In the genomic region with DNA sequence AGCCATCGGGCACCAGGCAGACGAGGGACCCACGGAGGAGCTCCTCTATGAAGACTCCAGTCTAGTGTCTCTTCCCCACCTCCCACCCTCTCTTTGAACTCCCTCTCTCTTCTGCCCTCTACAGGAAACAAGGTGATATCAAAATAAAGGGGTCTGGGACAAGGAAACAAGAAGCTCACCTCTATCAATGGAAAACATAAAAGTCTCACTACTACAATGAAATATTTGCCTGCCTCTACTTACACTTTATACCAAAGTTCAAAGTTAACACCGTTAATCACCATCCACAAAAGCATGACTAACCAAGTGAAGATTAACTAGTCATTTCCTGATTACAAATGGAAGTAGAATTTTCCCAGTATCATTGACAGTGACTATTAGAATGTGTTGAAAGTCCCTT, we compare ENCODE assay signal across 10 cellular contexts.
DNase-seq lines count a peak whose midpoint lies in the region; ATAC-seq, FAIRE-seq and TF ChIP-seq lines count a peak whose summit lies in the region.
"Had no signal": no experiment of that assay in that cellular context is flagged by ENCODE, and none has a peak within 500 bp of the region (broad histone marks: within the 10 kb centered on the region; RNA-seq: fewer than 3 reads in every experiment).

No MANE protein-coding gene starts in this region.

- no peaks in the 10 kb centered on the region for H3K9me3 ChIP-seq in GM12878 (replicated peaks; ENCODE audit: control insufficient read depth, insufficient read depth, low read length)

- no peak overlapping the region for H3K4me3 Mint-ChIP-seq in nephron

- 0 out of 4 replicates have a peak, but pooled peaks cover 0 to 3% of the 10 kb centered on the region in 2 experiments for H3K27me3 ChIP-seq in GM12878 (replicated peaks in 1 of 2; ENCODE audit: control insufficient read depth in 2 of 2, insufficient read depth in 2 of 2, low read length in 1 of 2)

- CTCF ChIA-PET in GM12878 (lab: Yijun Ruan, JAX): interaction anchor here (0.6 to 9.8 kb wide), 39 partner anchors 9 to 463 kb away, joined by 3 to 90 read pairs (median 5); a partner anchor contains a TSS

- WGBS in GM12878 (ENCODE audit: insufficient coverage, insufficient replicate concordance, low lambda C conversion rate, missing lambda C conversion rate): 16% methylated on average over 4 of the region's 4 CpGs

- RAD21 ChIA-PET in GM12878 (lab: Charles Lee; ENCODE audit: unreplicated experiment): interaction anchor here (0.6 to 3.9 kb wide), 28 partner anchors 9 to 218 kb away, joined by 3 to 28 read pairs (median 5); no protein-coding TSS in a partner anchor

- intact Hi-C loops in GM12878 (cut with micrococcal nuclease; ENCODE audit: unreplicated experiment): no loop called here

- peak; percentile 65 for ATAC-seq in GM12878

- SMC1A ChIA-PET in GM12878 (lab: Charles Lee; ENCODE audit: uncharacterized antibody, unreplicated experiment): interaction anchor here (0.6 to 5.1 kb wide), 22 partner anchors 9 to 261 kb away, joined by 3 to 51 read pairs (median 6); no protein-coding TSS in a partner anchor

- no peaks in the 10 kb centered on the region for H3K36me3 ChIP-seq in GM12878 (ENCODE audit: control insufficient read depth in 2 of 2, insufficient read depth in 2 of 2, low read length in 1 of 2)

- no peaks in the 10 kb centered on the region for H3K36me3 Mint-ChIP-seq in nephron (ENCODE audit: low read depth)

- H3K9me3 Mint-ChIP-seq in nephron: no peaks in the 10 kb centered on the region

- DNase-seq in GM10266 (ENCODE audit: extremely low spot score) (peak; percentile 15), LHCN-M2 (ENCODE audit: low read depth) (peak; percentile 60), GM12878 (ENCODE audit: low read depth, low spot score) (no peak), activated gamma-delta T cell (lab: John Stamatoyannopoulos, UW) (no peak), putamen (ENCODE audit: low spot score) (no peak), ecto neural progenitor cell (ENCODE audit: low spot score) (no peak)
- no peak for DNase-seq in stimulated activated naive CD4-positive, alpha-beta T cell (lab: John Stamatoyannopoulos, UW)
- DNase-seq: activated naive CD4-positive, alpha-beta T cell treated with Interleukin-2 at 50 U/mL for 16 hours had no signal

- no peaks in the 10 kb centered on the region for H3K79me2 ChIP-seq in GM12878 (ENCODE audit: control insufficient read depth, insufficient read depth, low read length)

- POLR2A ChIA-PET in GM12878 (lab: Charles Lee): interaction anchor here (0.9 to 2.0 kb wide), 11 partner anchors 9 to 155 kb away, joined by 3 to 8 read pairs (median 4); no protein-coding TSS in a partner anchor

- no TSS peak for BruUV-seq in GM12878 (replicated peaks; lab: Mats Ljungman, UMichigan)

- no peak for FAIRE-seq in GM12878 (lab: Jason Lieb, UNC)

- no peaks in the 10 kb centered on the region for H3K4me1 ChIP-seq in GM12878 (ENCODE audit: control insufficient read depth, insufficient read depth, low read length)

- no peak for TF ChIP-seq EP300 in GM12878 (IDR thresholded peaks at IDR 0.05; ENCODE audit: borderline replicate concordance in 1 of 2, control insufficient read depth in 1 of 2, low read depth in 2 of 2, low read length in 2 of 2)

- no peak overlapping the region for H3K27ac ChIP-seq in GM12878 (ENCODE audit: control insufficient read depth, insufficient read depth)
- H3K27ac ChIP-seq: SK-N-MC had no signal

- H3K27me3 Mint-ChIP-seq in nephron (ENCODE audit: low read depth): no peaks in the 10 kb centered on the region

- no peak overlapping the region for H2AFZ ChIP-seq in GM12878 (ENCODE audit: control insufficient read depth, low read depth, low read length)

- H3K9ac ChIP-seq in GM12878 (ENCODE audit: control insufficient read depth, insufficient read depth, low read length): no peak overlapping the region

- TF ChIP-seq CTCF in GM10266 (IDR thresholded peaks at IDR 0.05; ENCODE audit: control insufficient read depth, insufficient read depth, low read depth, missing control alignments): no peak
- peak; percentile 19 to 40 (median 36); a peak in 5 of 6 replicates for TF ChIP-seq CTCF in GM12878 (IDR thresholded peaks at IDR 0.05 in 2 of 3, conservative IDR thresholded peaks at IDR 0.05 in 1 of 3; ENCODE audit: control insufficient read depth in 2 of 3, extremely low read depth in 1 of 3, insufficient read depth in 1 of 3, low read depth in 3 of 3, low read length in 3 of 3)
- peak in 2 of 3 experiments; percentile 24 to 31 for TF ChIP-seq CTCF in nephron (IDR thresholded peaks at IDR 0.05; ENCODE audit: unreplicated experiment in 3 of 3)

- H4K20me1 ChIP-seq in GM12878 (ENCODE audit: control insufficient read depth, insufficient read depth): no peaks in the 10 kb centered on the region

- no peak for TF ChIP-seq POLR2A in GM12878 (IDR thresholded peaks at IDR 0.05; ENCODE audit: low read depth, low read length)

- peak overlapping the region; percentile 84 to 86 (median 85) for H3K27ac Mint-ChIP-seq in nephron

- peaks cover 69% of the 10 kb centered on the region for H3K4me1 Mint-ChIP-seq in nephron

- in situ Hi-C loops in GM12878 (cut with MboI): no loop called here

- no peak overlapping the region for H3K4me3 ChIP-seq in GM12878
- H3K4me3 ChIP-seq: SK-N-MC had no signal

- no peak overlapping the region for H3K4me2 ChIP-seq in GM12878 (ENCODE audit: control insufficient read depth, insufficient read depth)

- 0 out of 2 replicates have a peak, but pooled peaks have one; percentile 16 for TF ChIP-seq RAD21 in GM12878 (IDR thresholded peaks at IDR 0.05; ENCODE audit: insufficient read depth, low read depth, low read length)

TF ChIP-seq in GM12878, 131 proteins besides CTCF, POLR2A, EP300 and RAD21 (continues in another document):
- TF ChIP-seq IKZF2 (IDR thresholded peaks at IDR 0.05): no peak
- TF ChIP-seq SMAD1 (IDR thresholded peaks at IDR 0.05; ENCODE audit: low read depth, partially characterized antibody): no peak
- no peak for TF ChIP-seq SMC3 (IDR thresholded peaks at IDR 0.05; ENCODE audit: borderline replicate concordance, low read length)
- TF ChIP-seq MXI1 (IDR thresholded peaks at IDR 0.05; ENCODE audit: low read depth, low read length): no peak
- no peak for TF ChIP-seq KDM1A (IDR thresholded peaks at IDR 0.05; ENCODE audit: borderline replicate concordance)
- TF ChIP-seq CBFB (IDR thresholded peaks at IDR 0.05; ENCODE audit: low read depth): no peak
- TF ChIP-seq, protein P1, sequence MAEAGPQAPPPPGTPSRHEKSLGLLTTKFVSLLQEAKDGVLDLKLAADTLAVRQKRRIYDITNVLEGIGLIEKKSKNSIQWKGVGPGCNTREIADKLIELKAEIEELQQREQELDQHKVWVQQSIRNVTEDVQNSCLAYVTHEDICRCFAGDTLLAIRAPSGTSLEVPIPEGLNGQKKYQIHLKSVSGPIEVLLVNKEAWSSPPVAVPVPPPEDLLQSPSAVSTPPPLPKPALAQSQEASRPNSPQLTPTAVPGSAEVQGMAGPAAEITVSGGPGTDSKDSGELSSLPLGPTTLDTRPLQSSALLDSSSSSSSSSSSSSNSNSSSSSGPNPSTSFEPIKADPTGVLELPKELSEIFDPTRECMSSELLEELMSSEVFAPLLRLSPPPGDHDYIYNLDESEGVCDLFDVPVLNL (IDR thresholded peaks at IDR 0.05; ENCODE audit: low read depth, low read length): no peak
- TF ChIP-seq CHD1 (IDR thresholded peaks at IDR 0.05; ENCODE audit: low read depth, low read length): no peak
- no peak for TF ChIP-seq FOS (IDR thresholded peaks at IDR 0.05; ENCODE audit: borderline replicate concordance, extremely low read depth, insufficient read length)
- TF ChIP-seq, protein P2, sequence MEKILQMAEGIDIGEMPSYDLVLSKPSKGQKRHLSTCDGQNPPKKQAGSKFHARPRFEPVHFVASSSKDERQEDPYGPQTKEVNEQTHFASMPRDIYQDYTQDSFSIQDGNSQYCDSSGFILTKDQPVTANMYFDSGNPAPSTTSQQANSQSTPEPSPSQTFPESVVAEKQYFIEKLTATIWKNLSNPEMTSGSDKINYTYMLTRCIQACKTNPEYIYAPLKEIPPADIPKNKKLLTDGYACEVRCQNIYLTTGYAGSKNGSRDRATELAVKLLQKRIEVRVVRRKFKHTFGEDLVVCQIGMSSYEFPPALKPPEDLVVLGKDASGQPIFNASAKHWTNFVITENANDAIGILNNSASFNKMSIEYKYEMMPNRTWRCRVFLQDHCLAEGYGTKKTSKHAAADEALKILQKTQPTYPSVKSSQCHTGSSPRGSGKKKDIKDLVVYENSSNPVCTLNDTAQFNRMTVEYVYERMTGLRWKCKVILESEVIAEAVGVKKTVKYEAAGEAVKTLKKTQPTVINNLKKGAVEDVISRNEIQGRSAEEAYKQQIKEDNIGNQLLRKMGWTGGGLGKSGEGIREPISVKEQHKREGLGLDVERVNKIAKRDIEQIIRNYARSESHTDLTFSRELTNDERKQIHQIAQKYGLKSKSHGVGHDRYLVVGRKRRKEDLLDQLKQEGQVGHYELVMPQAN (conservative IDR thresholded peaks at IDR 0.05): no peak
- no peak for TF ChIP-seq KAT2A (conservative IDR thresholded peaks at IDR 0.05; ENCODE audit: control insufficient read depth, low read depth, low read length)
- TF ChIP-seq FOXK2 (IDR thresholded peaks at IDR 0.05): no peak
- TF ChIP-seq, protein P3, sequence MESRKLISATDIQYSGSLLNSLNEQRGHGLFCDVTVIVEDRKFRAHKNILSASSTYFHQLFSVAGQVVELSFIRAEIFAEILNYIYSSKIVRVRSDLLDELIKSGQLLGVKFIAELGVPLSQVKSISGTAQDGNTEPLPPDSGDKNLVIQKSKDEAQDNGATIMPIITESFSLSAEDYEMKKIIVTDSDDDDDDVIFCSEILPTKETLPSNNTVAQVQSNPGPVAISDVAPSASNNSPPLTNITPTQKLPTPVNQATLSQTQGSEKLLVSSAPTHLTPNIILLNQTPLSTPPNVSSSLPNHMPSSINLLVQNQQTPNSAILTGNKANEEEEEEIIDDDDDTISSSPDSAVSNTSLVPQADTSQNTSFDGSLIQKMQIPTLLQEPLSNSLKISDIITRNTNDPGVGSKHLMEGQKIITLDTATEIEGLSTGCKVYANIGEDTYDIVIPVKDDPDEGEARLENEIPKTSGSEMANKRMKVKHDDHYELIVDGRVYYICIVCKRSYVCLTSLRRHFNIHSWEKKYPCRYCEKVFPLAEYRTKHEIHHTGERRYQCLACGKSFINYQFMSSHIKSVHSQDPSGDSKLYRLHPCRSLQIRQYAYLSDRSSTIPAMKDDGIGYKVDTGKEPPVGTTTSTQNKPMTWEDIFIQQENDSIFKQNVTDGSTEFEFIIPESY (IDR thresholded peaks at IDR 0.05): no peak

Comparison
In these comparisons a context has a peak if more than half of its experiments do, and no peak if none do; other contexts are left out.
1. DNase-seq: peak in GM10266 (single experiment) and LHCN-M2 (single experiment); none in GM12878 (single experiment), activated gamma-delta T cell (single experiment), putamen (single experiment), stimulated activated naive CD4-positive, alpha-beta T cell (0 of 6) and ecto neural progenitor cell (single experiment).